Comparison of ENCODE assay signal across 9 cellular contexts in the genomic region with DNA sequence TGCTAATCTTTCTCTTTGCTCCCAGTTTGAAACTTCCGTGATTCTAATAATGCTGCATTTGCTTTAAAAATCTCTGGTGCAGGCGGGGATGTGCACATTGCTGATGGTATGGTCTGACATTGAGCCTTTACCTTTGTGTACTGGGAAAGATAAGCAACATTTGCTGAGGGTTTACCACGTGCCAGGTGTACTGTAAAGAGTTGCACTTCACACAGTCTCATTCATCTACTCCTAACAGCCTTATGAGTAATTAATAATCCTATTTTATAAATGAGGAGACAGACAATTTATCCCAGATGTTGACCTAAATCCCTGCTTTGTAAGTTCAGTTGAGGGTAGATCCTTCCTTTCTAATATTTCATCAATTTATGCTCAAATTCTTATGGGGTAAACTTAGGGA. TPM values are rescaled to one million over a fixed set of nuclear protein-coding genes. Genes with fewer than 3 reads are reported as not detected.
A peak's percentile ranks its signal among the peaks of the same experiment; 100 is the strongest.
DNase-seq lines count a peak whose midpoint lies in the region; ATAC-seq lines count a peak whose summit lies in the region.
"Had no signal": no experiment of that assay in that cellular context is flagged by ENCODE, and none has a peak within 500 bp of the region (broad histone marks: within the 10 kb centered on the region; RNA-seq: fewer than 3 reads in every experiment).

No MANE protein-coding gene starts in this region.

- CTCF ChIA-PET in activated CD8-positive, alpha-beta memory T cell treated with anti-CD3 and anti-CD28 coated beads, Interleukin-2, amount 10 ng/mL, durations not matched to agents 7 days and 5 days (lab: Charles Lee), result interaction anchor here (1.3 kb wide), 1 partner anchor 28 kb away, joined by 4 read pairs; no protein-coding TSS in a partner anchor

- no peak for DNase-seq in activated CD8-positive, alpha-beta memory T cell treated with anti-CD3 and anti-CD28 coated beads, Interleukin-2, amount 10 ng/mL, durations not matched to agents 7 days and 5 days
- no peak for DNase-seq in activated CD8-positive, alpha-beta memory T cell treated with anti-CD3 and anti-CD28 coated beads for 24 hours
- no peak for DNase-seq in activated T-helper 2 cell treated with anti-CD3 and anti-CD28 coated beads, Interferon-gamma antibody, Interleukin-2, Interleukin-4, amounts not matched to agents 10 μg/mL and 5 μg/mL and 100 μg/mL, durations not matched to agents 14 hours and 24 hours and 36 hours (ENCODE audit: low spot score)
- DNase-seq in stimulated activated naive CD8-positive, alpha-beta T cell treated with anti-CD3 and anti-CD28 coated beads, Interleukin-15, amount 100 ng/mL, for 72 hours, result no peak

- peaks cover 12% of the 10 kb centered on the region for H3K4me1 Mint-ChIP-seq in activated CD8-positive, alpha-beta memory T cell treated with anti-CD3 and anti-CD28 coated beads, Interleukin-2, amount 10 ng/mL, durations not matched to agents 7 days and 5 days
- H3K4me1 Mint-ChIP-seq in activated T-helper 2 cell treated with anti-CD3 and anti-CD28 coated beads, Interferon-gamma antibody, Interleukin-2, Interleukin-4, amounts not matched to agents 10 μg/mL and 5 μg/mL and 100 μg/mL, durations not matched to agents 14 hours and 24 hours and 36 hours (ENCODE audit: low read depth), result peaks cover 1% of the 10 kb centered on the region
- H3K4me1 Mint-ChIP-seq in stimulated activated naive CD8-positive, alpha-beta T cell treated with anti-CD3 and anti-CD28 coated beads, Interleukin-15, amount 100 ng/mL, for 72 hours, result peaks cover 17% of the 10 kb centered on the region

- peaks cover 79% of the 10 kb centered on the region for H3K27me3 Mint-ChIP-seq in activated CD8-positive, alpha-beta memory T cell treated with anti-CD3 and anti-CD28 coated beads, Interleukin-2, amount 10 ng/mL, durations not matched to agents 7 days and 5 days
- peaks cover 67% of the 10 kb centered on the region for H3K27me3 Mint-ChIP-seq in activated T-helper 2 cell treated with anti-CD3 and anti-CD28 coated beads, Interferon-gamma antibody, Interleukin-2, Interleukin-4, amounts not matched to agents 10 μg/mL and 5 μg/mL and 100 μg/mL, durations not matched to agents 14 hours and 24 hours and 36 hours (ENCODE audit: low read depth)
- H3K27me3 Mint-ChIP-seq in stimulated activated naive CD8-positive, alpha-beta T cell treated with anti-CD3 and anti-CD28 coated beads, Interleukin-15, amount 100 ng/mL, for 72 hours, result peaks cover 67% of the 10 kb centered on the region

- H3K4me3 Mint-ChIP-seq in activated CD8-positive, alpha-beta memory T cell treated with anti-CD3 and anti-CD28 coated beads, Interleukin-2, amount 10 ng/mL, durations not matched to agents 7 days and 5 days, result peak overlapping the region; percentile 54
- peak overlapping the region; percentile 51 for H3K4me3 Mint-ChIP-seq in activated T-helper 2 cell treated with anti-CD3 and anti-CD28 coated beads, Interferon-gamma antibody, Interleukin-2, Interleukin-4, amounts not matched to agents 10 μg/mL and 5 μg/mL and 100 μg/mL, durations not matched to agents 14 hours and 24 hours and 36 hours (ENCODE audit: low read depth)
- peak overlapping the region; percentile 63 to 87 for H3K4me3 Mint-ChIP-seq in stimulated activated naive CD8-positive, alpha-beta T cell treated with anti-CD3 and anti-CD28 coated beads, Interleukin-15, amount 100 ng/mL, for 72 hours

- no peaks in the 10 kb centered on the region for H3K36me3 ChIP-seq in iPS-18a (ENCODE audit: control insufficient read depth, low read depth, low read length)
- H3K36me3 ChIP-seq: BLaER1 treated with 17β-estradiol and CSF1 and Interleukin-3, amounts not matched to agents 10 nM and 100 nM had no signal

- peaks cover 61% of the 10 kb centered on the region for H3K4me1 ChIP-seq in iPS-18a (ENCODE audit: control insufficient read depth, low read depth, low read length)
- H3K4me1 ChIP-seq: BLaER1 treated with 17β-estradiol and CSF1 and Interleukin-3, amounts not matched to agents 10 nM and 100 nM had no signal

- peak overlapping the region; percentile 89 for H3K9ac ChIP-seq in iPS-18a (ENCODE audit: low read length)
- H3K9ac ChIP-seq: BLaER1 treated with 17β-estradiol and CSF1 and Interleukin-3, amounts not matched to agents 10 nM and 100 nM had no signal

- H3K36me3 Mint-ChIP-seq in activated CD8-positive, alpha-beta memory T cell treated with anti-CD3 and anti-CD28 coated beads, Interleukin-2, amount 10 ng/mL, durations not matched to agents 7 days and 5 days, result no peaks in the 10 kb centered on the region
- H3K36me3 Mint-ChIP-seq in activated T-helper 2 cell treated with anti-CD3 and anti-CD28 coated beads, Interferon-gamma antibody, Interleukin-2, Interleukin-4, amounts not matched to agents 10 μg/mL and 5 μg/mL and 100 μg/mL, durations not matched to agents 14 hours and 24 hours and 36 hours (ENCODE audit: low read depth), result no peaks in the 10 kb centered on the region

- H3K27me3 ChIP-seq in iPS-18a (ENCODE audit: control insufficient read depth, insufficient read depth, low read length), result no peaks in the 10 kb centered on the region

- H3K9me3 ChIP-seq in iPS-18a (ENCODE audit: control insufficient read depth, low read depth, low read length), result no peaks in the 10 kb centered on the region

- ATAC-seq in activated CD8-positive, alpha-beta memory T cell treated with anti-CD3 and anti-CD28 coated beads, Interleukin-2, amount 10 ng/mL, durations not matched to agents 7 days and 5 days, result no peak
- ATAC-seq in stimulated activated naive CD8-positive, alpha-beta T cell treated with anti-CD3 and anti-CD28 coated beads, Interleukin-15, amount 100 ng/mL, for 72 hours, result no peak
- ATAC-seq in HG03108 (IDR thresholded peaks at IDR 0.05; ENCODE audit: unreplicated experiment), result no peak
- ATAC-seq in HG02588 (IDR thresholded peaks at IDR 0.05; ENCODE audit: unreplicated experiment), result no peak
- no peak for ATAC-seq in GM18861 (IDR thresholded peaks at IDR 0.05; ENCODE audit: unreplicated experiment)

- intact Hi-C loops in activated T-helper 2 cell treated with anti-CD3 and anti-CD28 coated beads, Interferon-gamma antibody, Interleukin-2, Interleukin-4, amounts not matched to agents 10 μg/mL and 5 μg/mL and 100 μg/mL, durations not matched to agents 14 hours and 24 hours and 36 hours (cut with micrococcal nuclease), result no loop called here

- no peaks in the 10 kb centered on the region for H3K9me3 Mint-ChIP-seq in activated CD8-positive, alpha-beta memory T cell treated with anti-CD3 and anti-CD28 coated beads, Interleukin-2, amount 10 ng/mL, durations not matched to agents 7 days and 5 days (ENCODE audit: low read depth)
- no peaks in the 10 kb centered on the region for H3K9me3 Mint-ChIP-seq in activated T-helper 2 cell treated with anti-CD3 and anti-CD28 coated beads, Interferon-gamma antibody, Interleukin-2, Interleukin-4, amounts not matched to agents 10 μg/mL and 5 μg/mL and 100 μg/mL, durations not matched to agents 14 hours and 24 hours and 36 hours
- H3K9me3 Mint-ChIP-seq in stimulated activated naive CD8-positive, alpha-beta T cell treated with anti-CD3 and anti-CD28 coated beads, Interleukin-15, amount 100 ng/mL, for 72 hours, result no peaks in the 10 kb centered on the region

- H3K4me3 ChIP-seq in iPS-18a (ENCODE audit: low read length), result peak overlapping the region; percentile 95
- H3K4me3 ChIP-seq: BLaER1 treated with 17β-estradiol and CSF1 and Interleukin-3, amounts not matched to agents 10 nM and 100 nM had no signal

- peak overlapping the region; percentile 84 for H3K27ac ChIP-seq in iPS-18a (ENCODE audit: low read length)
- H3K27ac ChIP-seq: BLaER1 treated with 17β-estradiol and CSF1 and Interleukin-3, amounts not matched to agents 10 nM and 100 nM had no signal

- no peak overlapping the region for H3K27ac Mint-ChIP-seq in activated CD8-positive, alpha-beta memory T cell treated with anti-CD3 and anti-CD28 coated beads, Interleukin-2, amount 10 ng/mL, durations not matched to agents 7 days and 5 days
- H3K27ac Mint-ChIP-seq in activated T-helper 2 cell treated with anti-CD3 and anti-CD28 coated beads, Interferon-gamma antibody, Interleukin-2, Interleukin-4, amounts not matched to agents 10 μg/mL and 5 μg/mL and 100 μg/mL, durations not matched to agents 14 hours and 24 hours and 36 hours, result no peak overlapping the region
- no peak overlapping the region for H3K27ac Mint-ChIP-seq in stimulated activated naive CD8-positive, alpha-beta T cell treated with anti-CD3 and anti-CD28 coated beads, Interleukin-15, amount 100 ng/mL, for 72 hours

RNA-seq across cellular contexts. Expression of a gene that starts 0.7 kb away (rescaled TPM):
- under 1 TPM in 1 of 2 experiments, not detected in 1; 0.18 TPM for total RNA-seq in activated CD8-positive, alpha-beta memory T cell treated with anti-CD3 and anti-CD28 coated beads, Interleukin-2, amount 10 ng/mL, durations not matched to agents 7 days and 5 days
- 12.4 TPM in 2 replicates for total RNA-seq in activated T-helper 2 cell treated with anti-CD3 and anti-CD28 coated beads, Interferon-gamma antibody, Interleukin-2, Interleukin-4, amounts not matched to agents 10 μg/mL and 5 μg/mL and 100 μg/mL, durations not matched to agents 14 hours and 24 hours and 36 hours

RNA-seq across cellular contexts. Expression of a gene that starts 28.5 kb away (rescaled TPM):
- 10 to 100 TPM; 15.5 to 16.8 TPM for total RNA-seq in activated CD8-positive, alpha-beta memory T cell treated with anti-CD3 and anti-CD28 coated beads, Interleukin-2, amount 10 ng/mL, durations not matched to agents 7 days and 5 days
- total RNA-seq in activated T-helper 2 cell treated with anti-CD3 and anti-CD28 coated beads, Interferon-gamma antibody, Interleukin-2, Interleukin-4, amounts not matched to agents 10 μg/mL and 5 μg/mL and 100 μg/mL, durations not matched to agents 14 hours and 24 hours and 36 hours, result 13.5 and 13.7 TPM in 2 replicates

Comparison
In these comparisons a context has a peak if more than half of its experiments do, and no peak if none do; other contexts are left out.
1. RNA of a gene that starts 0.7 kb away (total RNA-seq): 12.4 TPM in activated T-helper 2 cell treated with anti-CD3 and anti-CD28 coated beads, Interferon-gamma antibody, Interleukin-2, Interleukin-4, amounts not matched to agents 10 μg/mL and 5 μg/mL and 100 μg/mL, durations not matched to agents 14 hours and 24 hours and 36 hours; 0.18 TPM in activated CD8-positive, alpha-beta memory T cell treated with anti-CD3 and anti-CD28 coated beads, Interleukin-2, amount 10 ng/mL, durations not matched to agents 7 days and 5 days; every median in the first group is over 10 times any median in the second.
2. Peak in every context shown above with its lines, with median percentiles within 50 percentile points of each other: H3K4me3 Mint-ChIP-seq.